1 cellular context compared by ENCODE assay signal in the genomic region with DNA sequence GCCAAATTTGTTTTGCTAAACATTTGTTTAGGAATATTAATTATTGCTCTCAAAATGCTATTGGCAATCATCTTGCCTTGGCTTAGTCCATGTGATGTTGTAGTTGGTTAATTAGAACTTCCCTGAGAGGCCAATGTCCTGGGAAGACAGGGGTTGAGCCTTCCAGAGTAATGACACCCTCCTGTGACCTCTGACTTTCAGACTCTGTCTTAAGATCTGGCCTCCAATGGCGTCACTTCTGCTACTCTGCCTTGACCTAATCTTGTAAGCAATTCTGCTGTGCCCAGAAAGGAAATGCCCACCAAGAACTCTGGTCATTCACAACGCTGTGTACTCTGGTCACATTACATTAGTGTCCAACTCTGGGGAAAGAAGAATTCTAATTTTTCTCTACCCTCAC.
TF ChIP-seq lines count a peak whose summit lies in the region.

No MANE protein-coding gene starts in this region.

TF ChIP-seq in neural cell, 6 proteins besides CTCF, POLR2A, EP300 and RAD21 (continued from another document):
- no peak for TF ChIP-seq TAF1 (IDR thresholded peaks at IDR 0.05; ENCODE audit: low read depth)
